In genomic region chr12:100200450-100201181, GRCh38 we compare ENCODE assay signal across 8 cellular contexts. TPM values are rescaled to one million over a fixed set of nuclear protein-coding genes. Genes with fewer than 3 reads are reported as not detected.
A peak's percentile ranks its signal among the peaks of the same experiment; 100 is the strongest.
DNase-seq lines count a peak whose midpoint lies in the region; ATAC-seq and TF ChIP-seq lines count a peak whose summit lies in the region.

Gene ACTR6 (plus strand): TSS chr12:100200815. CDS start chr12:100200852, 37 bp downstream.

- no peaks in the 10 kb centered on the region for H3K9me3 ChIP-seq in testis

- H3K4me1 ChIP-seq in testis: no peaks in the 10 kb centered on the region

- H3K27ac ChIP-seq in testis: peak within 1 kb of the TSS; percentile 6 to 65

- peak; percentile 90 for DNase-seq in GM04504 (ENCODE audit: low read depth)
- DNase-seq in HFF-Myc (ENCODE audit: extremely low read depth, low read depth): peak; percentile 91
- peak; percentile 99 for DNase-seq in NAMALWA (ENCODE audit: low spot score)
- DNase-seq in SK-N-DZ (ENCODE audit: low spot score): peak; percentile 95
- peak; percentile 98 for DNase-seq in activated naive CD4-positive, alpha-beta T cell treated with anti-CD3 and anti-CD28 coated beads for 36 hours
- peak; percentile 93 for DNase-seq in globus pallidus (ENCODE audit: low spot score)
- peak; percentile 96 for DNase-seq in omental fat pad (ENCODE audit: low spot score)
- peak; percentile 98 for DNase-seq in testis

- peaks cover 27% of the 10 kb centered on the region for H3K4me1 Mint-ChIP-seq in activated naive CD4-positive, alpha-beta T cell treated with anti-CD3 and anti-CD28 coated beads for 36 hours (ENCODE audit: low read depth)

- H3K4me3 ChIP-seq in HFF-Myc (replicated peaks; ENCODE audit: low read depth, low read length): peak within 1 kb of the TSS; percentile 66
- peak within 1 kb of the TSS; percentile 66 to 75 for H3K4me3 ChIP-seq in testis

- H3K36me3 Mint-ChIP-seq in activated naive CD4-positive, alpha-beta T cell treated with anti-CD3 and anti-CD28 coated beads for 36 hours (ENCODE audit: low read depth): peaks cover 6% of the 10 kb centered on the region

- no peaks in the 10 kb centered on the region for H3K36me3 ChIP-seq in testis (ENCODE audit: low read depth, missing control alignments)

- ATAC-seq in omental fat pad (ENCODE audit: low FRiP score): peak; percentile 97

- intact Hi-C loops in activated naive CD4-positive, alpha-beta T cell treated with anti-CD3 and anti-CD28 coated beads for 36 hours (cut with micrococcal nuclease): loop anchor here (1.0 to 5.0 kb wide), 9 partner anchors 36 to 1698 kb away; partner anchors contain the start of genes APAF1, BLTP3B, DEPDC4 and SCYL2
- intact Hi-C loops in testis (cut with DNase I; ENCODE audit: low total_unique reads): no loop called here

- H3K27me3 ChIP-seq in testis: no peaks in the 10 kb centered on the region

- TF ChIP-seq CTCF in HFF-Myc (IDR thresholded peaks at IDR 0.05; ENCODE audit: low read depth, low read length, missing control alignments) (no peak), omental fat pad (IDR thresholded peaks at IDR 0.05) (no peak), testis (IDR thresholded peaks at IDR 0.05) (no peak)

- peak within 1 kb of the TSS; percentile 99 for H3K4me3 Mint-ChIP-seq in activated naive CD4-positive, alpha-beta T cell treated with anti-CD3 and anti-CD28 coated beads for 36 hours

- TF ChIP-seq POLR2A in testis (IDR thresholded peaks at IDR 0.05): no peak

- H3K27ac Mint-ChIP-seq in activated naive CD4-positive, alpha-beta T cell treated with anti-CD3 and anti-CD28 coated beads for 36 hours: peak within 1 kb of the TSS; percentile 99

- 1% methylated on average over 38 of the region's 38 CpGs for WGBS in testis, 2 donors

- no peaks in the 10 kb centered on the region for H3K27me3 Mint-ChIP-seq in activated naive CD4-positive, alpha-beta T cell treated with anti-CD3 and anti-CD28 coated beads for 36 hours (ENCODE audit: low read depth)

- no peaks in the 10 kb centered on the region for H3K9me3 Mint-ChIP-seq in activated naive CD4-positive, alpha-beta T cell treated with anti-CD3 and anti-CD28 coated beads for 36 hours

- CTCF ChIA-PET in activated naive CD4-positive, alpha-beta T cell treated with anti-CD3 and anti-CD28 coated beads for 36 hours (lab: Charles Lee): interaction anchor here (2.0 kb wide), 1 partner anchor 54 kb away, joined by 6 read pairs; no protein-coding TSS in a partner anchor

RNA-seq across cellular contexts. Expression of gene ACTR6, which starts in this region (rescaled TPM):
- polyA plus RNA-seq in SK-N-DZ (2014; cell fraction: cytosol; rRNA removed): 63.2 and 71.9 TPM in 2 replicates
- 44.6 and 76.2 TPM in 2 replicates for polyA plus RNA-seq in SK-N-DZ (2014; cell fraction: nucleus; rRNA removed)
- total RNA-seq in activated naive CD4-positive, alpha-beta T cell treated with anti-CD3 and anti-CD28 coated beads for 36 hours: 10 to 100 TPM; 38.0 to 41.8 TPM
- total RNA-seq in omental fat pad (10 to 100 TPM in 3 of 4 donors, 1 to 10 TPM in 1; 9.5 to 14.3 (median 11.6) TPM), testis (10 to 100 TPM; 11.4 to 17.6 TPM)
- 38.1 TPM for polyA plus RNA-seq in testis (ENCODE audit: insufficient read depth, low read depth, low replicate concordance)

Comparison
In these comparisons a context has a peak if more than half of its experiments do, and no peak if none do; other contexts are left out.
1. Peak in every context shown above with its lines: DNase-seq, ATAC-seq, H3K4me3 ChIP-seq and H3K27ac ChIP-seq.